Comparison of ENCODE assay signal across 16 cellular contexts in the genomic region with DNA sequence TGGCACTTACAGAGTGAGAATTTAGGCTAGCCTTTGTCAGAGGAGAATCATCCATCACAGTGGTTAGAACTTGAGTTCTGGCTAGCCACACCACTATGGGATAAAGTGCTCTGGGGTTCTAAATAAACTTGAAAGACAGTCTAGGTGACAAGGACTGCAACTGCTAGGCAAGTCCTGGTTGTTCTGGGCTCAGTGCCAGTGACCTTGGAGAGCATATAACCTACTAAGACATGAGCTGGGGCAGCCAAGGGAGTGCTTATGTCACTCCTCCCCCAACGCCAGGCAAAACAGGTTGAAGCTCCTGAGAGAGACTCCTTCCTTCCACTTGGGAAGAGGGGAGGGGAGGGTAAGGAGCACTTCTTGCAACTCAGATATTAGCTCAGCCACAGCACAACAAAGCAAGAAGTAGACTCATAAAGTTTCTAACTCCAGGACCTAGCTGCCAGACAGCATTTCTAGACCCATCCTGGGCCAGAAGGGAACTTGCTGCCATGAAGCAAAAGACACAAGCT.
"Had no signal": no experiment of that assay in that cellular context is flagged by ENCODE, and none has a peak within 500 bp of the region (broad histone marks: within the 10 kb centered on the region; RNA-seq: fewer than 3 reads in every experiment).

No MANE protein-coding gene starts in this region.

- H3K4me3 ChIP-seq: lung, right lobe of liver, upper lobe of left lung had no signal

- H3K27ac ChIP-seq: brain microvascular endothelial cell, right lobe of liver, upper lobe of left lung had no signal

- DNase-seq: activated CD4-positive, alpha-beta T cell treated with anti-CD3 and anti-CD28 coated beads, Interleukin-2, amount 10 ng/mL, durations not matched to agents 7 days and 5 days; activated CD4-positive, CD25-positive, alpha-beta regulatory T cell; activated naive CD4-positive, alpha-beta T cell treated with anti-CD3 and anti-CD28 coated beads, Interleukin-2, amount 10 ng/mL, durations not matched to agents 7 days and 5 days; activated T-cell treated with anti-CD3 and anti-CD28 coated beads for 4 hours; brain microvascular endothelial cell; endodermal cell; hypothalamus; kidney glomerular epithelial cell; naive thymus-derived CD4-positive, alpha-beta T cell; nucleus accumbens; right lobe of liver; stimulated activated naive B cell treated with anti-CD40 and anti-IgM and Interleukin-4, amounts not matched to agents 10 μg/mL and 1 μg/mL and 100 μg/mL, for 72 hours; T-helper 2 cell; upper lobe of left lung had no signal

- H3K27me3 ChIP-seq: brain microvascular endothelial cell, right lobe of liver, upper lobe of left lung had no signal

- H3K4me1 ChIP-seq: right lobe of liver, upper lobe of left lung had no signal

- ATAC-seq: activated T-helper 17 cell treated with anti-CD3 and anti-CD28 coated beads, Interleukin-2, amount 50 U/mL, for 72 hours; naive thymus-derived CD4-positive, alpha-beta T cell; right lobe of liver; stimulated activated naive B cell treated with anti-CD40 and anti-IgM and Interleukin-4, amounts not matched to agents 10 μg/mL and 1 μg/mL and 100 μg/mL, for 72 hours had no signal

- H3K36me3 ChIP-seq: brain microvascular endothelial cell, right lobe of liver, upper lobe of left lung had no signal

- H3K9me3 ChIP-seq: right lobe of liver had no signal
